7 cellular contexts compared by ENCODE assay signal in the genomic region with DNA sequence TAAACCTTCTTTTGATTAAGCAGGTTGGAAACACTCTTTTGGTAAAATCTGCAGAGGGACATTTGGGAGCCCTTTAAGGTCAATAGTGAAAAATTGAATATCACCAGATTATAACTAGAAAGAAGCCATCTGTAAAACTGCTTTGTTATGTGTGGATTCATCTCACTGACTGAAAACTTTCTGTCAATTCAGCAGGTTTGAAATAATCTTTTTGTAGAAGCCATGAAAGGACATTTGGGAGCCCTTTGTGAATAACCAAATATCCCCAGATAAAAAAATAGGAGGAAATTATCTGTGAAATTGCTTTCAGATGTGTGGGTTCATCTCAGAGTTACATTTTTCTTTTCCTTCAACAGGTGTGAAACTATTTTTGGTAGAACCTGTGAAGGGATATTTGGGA.
"Had no signal": no experiment of that assay in that cellular context is flagged by ENCODE, and none has a peak within 500 bp of the region (broad histone marks: within the 10 kb centered on the region; RNA-seq: fewer than 3 reads in every experiment).

No MANE protein-coding gene starts in this region.

- H3K9ac ChIP-seq: KMS-11 had no signal

- FAIRE-seq: HTR-8/SVneo, K562 had no signal

- DNase-seq: KBM-7, KG1 had no signal

- ATAC-seq: K562 had no signal

- H3K4me3 ChIP-seq: K562 had no signal

- H3K27me3 Mint-ChIP-seq: IgD-negative memory B cell had no signal

- H3K27ac ChIP-seq: HL-60, KMS-11 had no signal

- H3K4me3 Mint-ChIP-seq: IgD-negative memory B cell had no signal

- H3K27ac Mint-ChIP-seq: IgD-negative memory B cell had no signal

- H3K36me3 Mint-ChIP-seq: IgD-negative memory B cell had no signal

- H3K4me2 ChIP-seq: KMS-11 had no signal
